Comparison of ENCODE assay signal across 8 cellular contexts in genomic region chr19:12884926-12885748, GRCh38. TPM values are rescaled to one million over a fixed set of nuclear protein-coding genes. Genes with fewer than 3 reads are reported as not detected.
DNase-seq lines count a peak whose midpoint lies in the region; ATAC-seq, FAIRE-seq and TF ChIP-seq lines count a peak whose summit lies in the region.

No MANE protein-coding gene starts in this region.

- peak; percentile 71 for TF ChIP-seq CTCF in GM12873 (IDR thresholded peaks at IDR 0.05; ENCODE audit: insufficient read depth, low read depth, low read length, missing control alignments)
- TF ChIP-seq CTCF in WTC11 (IDR thresholded peaks at IDR 0.05), result peak; percentile 65
- peak in 2 of 3 donors; percentile 27 to 37 for TF ChIP-seq CTCF in breast epithelium (IDR thresholded peaks at IDR 0.05)
- peak in 2 of 3 experiments; percentile 24 to 63 for TF ChIP-seq CTCF in keratinocyte (optimal IDR thresholded peaks at IDR 0.05 in 1 of 3, IDR thresholded peaks at IDR 0.05 in 1 of 3, conservative IDR thresholded peaks at IDR 0.05 in 1 of 3; ENCODE audit: extremely low read depth in 1 of 3, insufficient read depth in 2 of 3, low read length in 3 of 3)

- dilution Hi-C loops in keratinocyte (cut with MboI; ENCODE audit: extremely low pct_ligation_motif_present, low sequenced_read_pairs), result no loop called here

- no peaks in the 10 kb centered on the region for H4K20me1 ChIP-seq in keratinocyte (ENCODE audit: control insufficient read depth, extremely low read depth, insufficient read depth, low read length)

- DNase-seq in NCI-H1694 (lab: John Stamatoyannopoulos, UW), result peak; percentile 38
- DNase-seq in WTC11 (ENCODE audit: low spot score), result peak; percentile 99
- DNase-seq in breast epithelium (ENCODE audit: low spot score in 2 of 2), result peak; percentile 85 to 87
- DNase-seq in keratinocyte (ENCODE audit: low read depth, low spot score), result peak; percentile 94
- DNase-seq in stimulated activated CD4-positive, alpha-beta T cell treated with anti-CD3 and anti-CD28 coated beads, Interleukin-2, amount 100 ng/mL, for 4 hours (ENCODE audit: low read depth), result peak; percentile 85

- H3K4me3 ChIP-seq in breast epithelium, result peak overlapping the region; percentile 23 to 61 (median 47)
- H3K4me3 ChIP-seq in keratinocyte (ENCODE audit: control insufficient read depth in 2 of 3, extremely low read depth in 1 of 3, insufficient read depth in 2 of 3, low read depth in 1 of 3, low read length in 3 of 3), result peak overlapping the region; percentile 39 to 56 (median 55)

- H3K9me3 ChIP-seq in breast epithelium (peaks cover 9 to 15% of the 10 kb centered on the region in 2 donors), keratinocyte (ENCODE audit: control insufficient read depth, low read depth, low read length) (peaks cover 10% of the 10 kb centered on the region)

- H3K27me3 ChIP-seq in breast epithelium (peaks cover 0 to 17% of the 10 kb centered on the region in 2 donors), keratinocyte (ENCODE audit: control insufficient read depth, extremely low read depth, insufficient read depth, low read length) (no peaks in the 10 kb centered on the region)

- peaks cover 5% of the 10 kb centered on the region for H3K9me3 Mint-ChIP-seq in WTC11

- H3K27me3 Mint-ChIP-seq in WTC11 (ENCODE audit: low read depth), result peaks cover 47% of the 10 kb centered on the region

- peak overlapping the region; percentile 64 for H3K4me2 ChIP-seq in keratinocyte (ENCODE audit: control insufficient read depth, extremely low read depth, insufficient read depth, low read depth, low read length)

- no peaks in the 10 kb centered on the region for H3K79me2 ChIP-seq in keratinocyte (ENCODE audit: control insufficient read depth, insufficient read depth, low read length)

- POLR2A ChIA-PET in WTC11 (lab: Charles Lee), result interaction anchor here (0.6 to 2.9 kb wide), 17 partner anchors 12 to 210 kb away, joined by 3 to 18 read pairs (median 3); partner anchors contain the start of genes CALR, FARSA, GET3 and RNASEH2A

- peaks cover 7% of the 10 kb centered on the region; the same call in 1 of the 2 replicates for H3K36me3 Mint-ChIP-seq in WTC11

- H3K9ac ChIP-seq in keratinocyte (ENCODE audit: control insufficient read depth, extremely low read depth, insufficient read depth, low read length), result peak overlapping the region; percentile 33

- peak overlapping the region; percentile 84 for H3K4me3 Mint-ChIP-seq in WTC11

- TF ChIP-seq POLR2A in breast epithelium (IDR thresholded peaks at IDR 0.05), result no peak

- H3K36me3 ChIP-seq in breast epithelium (no peaks in the 10 kb centered on the region), keratinocyte (ENCODE audit: control insufficient read depth in 2 of 2, extremely low read depth in 1 of 2, insufficient read depth in 2 of 2, low read length in 2 of 2) (no peaks in the 10 kb centered on the region)

- peak overlapping the region; percentile 91 for H3K27ac Mint-ChIP-seq in WTC11

- H2AFZ ChIP-seq in keratinocyte (ENCODE audit: control insufficient read depth, low read length), result peak overlapping the region; percentile 79

- H3K4me1 Mint-ChIP-seq in WTC11, result peaks cover 13% of the 10 kb centered on the region

- peak; percentile 51 for FAIRE-seq in keratinocyte (lab: Jason Lieb, UNC)

- no peaks in the 10 kb centered on the region for H3K9me1 ChIP-seq in keratinocyte (ENCODE audit: control insufficient read depth, extremely low read depth, insufficient read depth, low read length)

- CTCF ChIA-PET in WTC11 (lab: Charles Lee), result interaction anchor here (0.5 to 2.8 kb wide), 53 partner anchors 12 to 1595 kb away, joined by 3 to 63 read pairs (median 5); partner anchors contain the start of genes CALR, FARSA, GET3 and JUNB

- peak; percentile 83 for ATAC-seq in WTC11
- no peak for ATAC-seq in GM21576 (IDR thresholded peaks at IDR 0.05; ENCODE audit: unreplicated experiment)
- no peak for ATAC-seq in HG02571 (IDR thresholded peaks at IDR 0.05; ENCODE audit: unreplicated experiment)

- no peaks in the 10 kb centered on the region for H3K4me1 ChIP-seq in breast epithelium
- H3K4me1 ChIP-seq in keratinocyte (ENCODE audit: control insufficient read depth, extremely low read depth, insufficient read depth, low read length), result peaks cover 6% of the 10 kb centered on the region

- H3K27ac ChIP-seq in breast epithelium (peak overlapping the region; percentile 20 to 25), keratinocyte (ENCODE audit: control insufficient read depth, insufficient read depth, low read length) (no peak overlapping the region)

- intact Hi-C loops in breast epithelium (cut with DNase I; ENCODE audit: low total_unique reads), result no loop called here

TF ChIP-seq in WTC11, 78 proteins besides CTCF, POLR2A, EP300 and RAD21 (continues in another document):
- TF ChIP-seq NFYB (CRISPR knock-in tag; conservative IDR thresholded peaks at IDR 0.05; ENCODE audit: low read depth), result no peak
- TF ChIP-seq TEAD1 (CRISPR knock-in tag; IDR thresholded peaks at IDR 0.05), result peak; percentile 83
- no peak for TF ChIP-seq GTF2I (CRISPR knock-in tag; conservative IDR thresholded peaks at IDR 0.05)
- TF ChIP-seq ZNF219 (CRISPR knock-in tag; IDR thresholded peaks at IDR 0.05; ENCODE audit: borderline replicate concordance), result 0 out of 2 replicates have a peak, but pooled peaks have one; percentile 59
- TF ChIP-seq SOX15 (CRISPR knock-in tag; IDR thresholded peaks at IDR 0.05), result no peak
- TF ChIP-seq FOXP1 (CRISPR knock-in tag; IDR thresholded peaks at IDR 0.05; ENCODE audit: borderline replicate concordance), result peak; percentile 87; the same call in 1 of the 2 replicates
- TF ChIP-seq ZNF423 (CRISPR knock-in tag; IDR thresholded peaks at IDR 0.05), result peak; percentile 31; the same call in 1 of the 2 replicates

RNA-seq across cellular contexts. Expression of gene KLF1, which starts 1.9 kb away (rescaled TPM):
- 0.32 to 0.89 TPM (median 0.72 TPM) in 3 replicates for total RNA-seq in WTC11 (2021)
- not detected for total RNA-seq in breast epithelium
- not detected in 3 replicates for polyA plus RNA-seq in keratinocyte
- polyA plus RNA-seq in keratinocyte (2011; ENCODE audit: low read depth), result not detected
- polyA plus RNA-seq in keratinocyte (2011; cell fraction: cytosol; rRNA removed), result not detected in 2 replicates
- 0.06 TPM in 1 of 2 replicates, not detected in the other for polyA plus RNA-seq in keratinocyte (2011; cell fraction: nucleus; rRNA removed)
- polyA plus RNA-seq in keratinocyte (2012; ENCODE audit: low replicate concordance), result not detected in 2 replicates
- not detected in 3 replicates for polyA minus RNA-seq in keratinocyte
- polyA minus RNA-seq in keratinocyte (2011; cell fraction: cytosol; rRNA and poly(A)+ RNA removed), result not detected
- polyA minus RNA-seq in keratinocyte (2011; cell fraction: nucleus; rRNA and poly(A)+ RNA removed), result not detected in 2 replicates

RNA-seq across cellular contexts. Expression of gene DNASE2, which starts 3.9 kb away (rescaled TPM):
- total RNA-seq in WTC11 (2021), result 31.7 to 35.7 TPM (median 33.4 TPM) in 3 replicates
- total RNA-seq in breast epithelium, result 10 to 100 TPM; 29.8 to 61.0 (median 46.2) TPM
- polyA plus RNA-seq in keratinocyte, result 23.5 to 38.3 TPM (median 27.2 TPM) in 3 replicates
- 12.9 TPM for polyA plus RNA-seq in keratinocyte (2011; ENCODE audit: low read depth)
- 15.1 and 19.5 TPM in 2 replicates for polyA plus RNA-seq in keratinocyte (2011; cell fraction: cytosol; rRNA removed)
- polyA plus RNA-seq in keratinocyte (2011; cell fraction: nucleus; rRNA removed), result 25.0 and 32.5 TPM in 2 replicates
- 23.8 and 31.5 TPM in 2 replicates for polyA plus RNA-seq in keratinocyte (2012; ENCODE audit: low replicate concordance)
- 18.2 to 25.2 TPM (median 24.0 TPM) in 3 replicates for polyA minus RNA-seq in keratinocyte
- 25.3 TPM for polyA minus RNA-seq in keratinocyte (2011; cell fraction: cytosol; rRNA and poly(A)+ RNA removed)
- polyA minus RNA-seq in keratinocyte (2011; cell fraction: nucleus; rRNA and poly(A)+ RNA removed), result 21.4 and 26.1 TPM in 2 replicates

RNA-seq across cellular contexts. Expression of gene GCDH, which starts 5.8 kb away (rescaled TPM):
- total RNA-seq in WTC11 (2021) (58.6 to 69.0 TPM (median 59.8 TPM) in 3 replicates), breast epithelium (10 to 100 TPM; 39.2 to 72.8 (median 50.1) TPM)
- polyA plus RNA-seq in keratinocyte, result 9.9 to 16.8 TPM (median 11.5 TPM) in 3 replicates
- polyA plus RNA-seq in keratinocyte (2011; ENCODE audit: low read depth), result 6.5 TPM
- polyA plus RNA-seq in keratinocyte (2011; cell fraction: cytosol; rRNA removed), result 8.2 and 17.7 TPM in 2 replicates
- 17.5 and 18.0 TPM in 2 replicates for polyA plus RNA-seq in keratinocyte (2011; cell fraction: nucleus; rRNA removed)
- 8.5 and 20.3 TPM in 2 replicates for polyA plus RNA-seq in keratinocyte (2012; ENCODE audit: low replicate concordance)
- polyA minus RNA-seq in keratinocyte, result 9.1 to 19.6 TPM (median 12.8 TPM) in 3 replicates
- 13.8 TPM for polyA minus RNA-seq in keratinocyte (2011; cell fraction: cytosol; rRNA and poly(A)+ RNA removed)
- 7.6 and 9.6 TPM in 2 replicates for polyA minus RNA-seq in keratinocyte (2011; cell fraction: nucleus; rRNA and poly(A)+ RNA removed)

RNA-seq across cellular contexts. Expression of gene SYCE2, which starts 34.0 kb away (rescaled TPM):
- total RNA-seq in WTC11 (2021) (1.1 to 2.2 TPM (median 1.9 TPM) in 3 replicates), breast epithelium (under 1 TPM in 1 of 3 donors, not detected in 2; 0.44 TPM)
- 0.07 to 0.10 TPM in 2 of 3 replicates, not detected in the other for polyA plus RNA-seq in keratinocyte
- 0.92 TPM for polyA plus RNA-seq in keratinocyte (2011; ENCODE audit: low read depth)
- polyA plus RNA-seq in keratinocyte (2011; cell fraction: cytosol; rRNA removed), result 0.08 TPM in 1 of 2 replicates, not detected in the other
- polyA plus RNA-seq in keratinocyte (2011; cell fraction: nucleus; rRNA removed), result 0.15 and 0.19 TPM in 2 replicates
- polyA plus RNA-seq in keratinocyte (2012; ENCODE audit: low replicate concordance), result 0.11 and 1.2 TPM in 2 replicates
- polyA minus RNA-seq in keratinocyte, result not detected in 3 replicates
- not detected for polyA minus RNA-seq in keratinocyte (2011; cell fraction: cytosol; rRNA and poly(A)+ RNA removed)
- polyA minus RNA-seq in keratinocyte (2011; cell fraction: nucleus; rRNA and poly(A)+ RNA removed), result not detected in 2 replicates

RNA-seq across cellular contexts. Expression of gene MAST1, which starts 46.8 kb away (rescaled TPM):
- total RNA-seq in WTC11 (2021), result 24.3 to 28.4 TPM (median 27.3 TPM) in 3 replicates
- total RNA-seq in breast epithelium, result under 1 TPM in 1 of 3 donors, not detected in 2; 0.88 TPM
- 0.09 to 0.13 TPM (median 0.11 TPM) in 3 replicates for polyA plus RNA-seq in keratinocyte
- 0.31 TPM for polyA plus RNA-seq in keratinocyte (2011; ENCODE audit: low read depth)
- polyA plus RNA-seq in keratinocyte (2011; cell fraction: cytosol; rRNA removed), result 0.16 and 0.47 TPM in 2 replicates
- polyA plus RNA-seq in keratinocyte (2011; cell fraction: nucleus; rRNA removed), result 0.47 and 0.69 TPM in 2 replicates
- polyA plus RNA-seq in keratinocyte (2012; ENCODE audit: low replicate concordance), result 0.32 and 0.78 TPM in 2 replicates
- 0.42 to 1.4 TPM in 2 of 3 replicates, not detected in the other for polyA minus RNA-seq in keratinocyte
- polyA minus RNA-seq in keratinocyte (2011; cell fraction: cytosol; rRNA and poly(A)+ RNA removed), result not detected
- 0.32 and 1.9 TPM in 2 replicates for polyA minus RNA-seq in keratinocyte (2011; cell fraction: nucleus; rRNA and poly(A)+ RNA removed)

Comparison
In these comparisons a context has a peak if more than half of its experiments do, and no peak if none do; other contexts are left out.
1. DNase-seq: peak in every context shown above with its lines; median percentile 99 in WTC11; 94 in keratinocyte; 86 in breast epithelium; 85 in stimulated activated CD4-positive, alpha-beta T cell treated with anti-CD3 and anti-CD28 coated beads, Interleukin-2, amount 100 ng/mL, for 4 hours; 38 in NCI-H1694.